ENCODE assay signal across 8 cellular contexts in genomic region chr1:52842643-52843310, GRCh38. TPM values are rescaled to one million over a fixed set of nuclear protein-coding genes. Genes with fewer than 3 reads are reported as not detected.
A peak's percentile ranks its signal among the peaks of the same experiment; 100 is the strongest.
DNase-seq lines count a peak whose midpoint lies in the region; ATAC-seq and TF ChIP-seq lines count a peak whose summit lies in the region.

Gene ZYG11A, plus strand, starts transcription at chr1:52842760. Its CDS starts 124 bp downstream, at chr1:52842884.

- no peak within 1 kb of the TSS for H3K27ac Mint-ChIP-seq in activated T-cell treated with anti-CD3 and anti-CD28 coated beads, Interleukin-2, amount 50 U/mL, for 24 hours

- peaks cover 4% of the 10 kb centered on the region for H3K4me1 Mint-ChIP-seq in activated T-cell treated with anti-CD3 and anti-CD28 coated beads, Interleukin-2, amount 50 U/mL, for 24 hours (ENCODE audit: low read depth)

- DNase-seq in AG08396 (ENCODE audit: low spot score) (peak; percentile 93), NCI-H748 treated with DMSO at 0.1 percent for 48 hours (lab: John Stamatoyannopoulos, UW) (peak; percentile 53), fibroblast of mammary gland (ENCODE audit: low read depth) (peak; percentile 54), osteoblast (ENCODE audit: insufficient read length, low spot score, missing footprints) (peak; percentile 96), tibial nerve (ENCODE audit: low spot score in 2 of 2) (no peak)
- peak; percentile 83 for DNase-seq in activated T-cell treated with anti-CD3 and anti-CD28 coated beads, Interleukin-2, amount 50 U/mL, for 24 hours

- H2AFZ ChIP-seq in osteoblast (ENCODE audit: low read length): peak within 1 kb of the TSS; percentile 94

- H3K79me2 ChIP-seq in osteoblast (ENCODE audit: insufficient read depth, low read length): no peaks in the 10 kb centered on the region

- H3K27me3 ChIP-seq in osteoblast (ENCODE audit: insufficient read depth, low read length) (peaks cover 15% of the 10 kb centered on the region), tibial nerve (peaks cover 0 to 64% of the 10 kb centered on the region in 2 donors)

- peak within 1 kb of the TSS; percentile 88 for H3K4me2 ChIP-seq in osteoblast (ENCODE audit: insufficient read depth, low read length)

- TF ChIP-seq CTCF in fibroblast of mammary gland (conservative IDR thresholded peaks at IDR 0.05; ENCODE audit: control insufficient read depth, insufficient read depth, low read depth, low read length): no peak
- TF ChIP-seq CTCF in osteoblast (IDR thresholded peaks at IDR 0.05; ENCODE audit: extremely low read depth, low read depth, low read length): no peak
- peak in 3 of 5 experiments; percentile 7 to 32 (median 28) for TF ChIP-seq CTCF in tibial nerve (IDR thresholded peaks at IDR 0.05)

- H3K4me3 Mint-ChIP-seq in activated T-cell treated with anti-CD3 and anti-CD28 coated beads, Interleukin-2, amount 50 U/mL, for 24 hours: peak within 1 kb of the TSS; percentile 63

- H3K9me3 Mint-ChIP-seq in activated T-cell treated with anti-CD3 and anti-CD28 coated beads, Interleukin-2, amount 50 U/mL, for 24 hours: no peaks in the 10 kb centered on the region

- peaks cover 42% of the 10 kb centered on the region for H3K27me3 Mint-ChIP-seq in activated T-cell treated with anti-CD3 and anti-CD28 coated beads, Interleukin-2, amount 50 U/mL, for 24 hours

- H4K20me1 ChIP-seq in osteoblast (ENCODE audit: insufficient read depth, low read length): no peaks in the 10 kb centered on the region

- ATAC-seq in GM19025 (IDR thresholded peaks at IDR 0.05; ENCODE audit: low read depth, unreplicated experiment): peak; percentile 91
- ATAC-seq in HG03354 (IDR thresholded peaks at IDR 0.05; ENCODE audit: poor library complexity, severe bottlenecking, unreplicated experiment): peak; percentile 92

- H3K27ac ChIP-seq in osteoblast (ENCODE audit: low read depth, low read length) (no peak within 1 kb of the TSS), tibial nerve (no peak within 1 kb of the TSS)

- WGBS in tibial nerve, 2 donors: 3 to 6% methylated on average over 30 to 61 of the region's 88 CpGs

- TF ChIP-seq POLR2A in tibial nerve (IDR thresholded peaks at IDR 0.05): no peak

- no peak for TF ChIP-seq EP300 in tibial nerve (IDR thresholded peaks at IDR 0.05)

- H3K36me3 ChIP-seq in osteoblast (ENCODE audit: insufficient read depth, low read length) (no peaks in the 10 kb centered on the region), tibial nerve (no peaks in the 10 kb centered on the region)

- no peaks in the 10 kb centered on the region for H3K9me3 ChIP-seq in osteoblast (ENCODE audit: low read depth, low read length)
- peaks cover 0 to 4% (median 0%) of the 10 kb centered on the region in 4 donors for H3K9me3 ChIP-seq in tibial nerve

- H3K4me3 ChIP-seq in fibroblast of mammary gland (ENCODE audit: control insufficient read depth, low read depth, low read length) (peak within 1 kb of the TSS; percentile 30), osteoblast (ENCODE audit: insufficient read depth, low read length) (peak within 1 kb of the TSS; percentile 70), tibial nerve (peak within 1 kb of the TSS; percentile 21 to 44 (median 30))

- H3K4me1 ChIP-seq in osteoblast (ENCODE audit: insufficient read depth, low read length) (peaks cover 5% of the 10 kb centered on the region), tibial nerve (peaks cover 0 to 15% (median 10%) of the 10 kb centered on the region in 4 donors)

- H3K36me3 Mint-ChIP-seq in activated T-cell treated with anti-CD3 and anti-CD28 coated beads, Interleukin-2, amount 50 U/mL, for 24 hours (ENCODE audit: low read depth): no peaks in the 10 kb centered on the region

RNA-seq across cellular contexts. Expression of gene ZYG11A, which starts in this region (rescaled TPM):
- under 0.01 TPM in 2 replicates for total RNA-seq in osteoblast
- not detected for total RNA-seq in tibial nerve

Comparison
In these comparisons a context has a peak if more than half of its experiments do, and no peak if none do; other contexts are left out.
1. Peak in DNase-seq, H3K4me3 ChIP-seq and H3K4me2 ChIP-seq in osteoblast; RNA of the gene not detected or under 1 TPM.
2. DNase-seq: peak in AG08396 (single experiment), NCI-H748 treated with DMSO at 0.1 percent for 48 hours (single experiment), activated T-cell treated with anti-CD3 and anti-CD28 coated beads, Interleukin-2, amount 50 U/mL, for 24 hours (single experiment) and fibroblast of mammary gland (single experiment); none in tibial nerve (0 of 2).
3. CTCF ChIP-seq: peak in tibial nerve (3 of 5); none in fibroblast of mammary gland (single experiment) and osteoblast (single experiment).
4. Peak in every context shown above with its lines, with median percentiles within 50 percentile points of each other: H3K4me3 ChIP-seq.